26 cellular contexts compared by ENCODE assay signal in the genomic region with DNA sequence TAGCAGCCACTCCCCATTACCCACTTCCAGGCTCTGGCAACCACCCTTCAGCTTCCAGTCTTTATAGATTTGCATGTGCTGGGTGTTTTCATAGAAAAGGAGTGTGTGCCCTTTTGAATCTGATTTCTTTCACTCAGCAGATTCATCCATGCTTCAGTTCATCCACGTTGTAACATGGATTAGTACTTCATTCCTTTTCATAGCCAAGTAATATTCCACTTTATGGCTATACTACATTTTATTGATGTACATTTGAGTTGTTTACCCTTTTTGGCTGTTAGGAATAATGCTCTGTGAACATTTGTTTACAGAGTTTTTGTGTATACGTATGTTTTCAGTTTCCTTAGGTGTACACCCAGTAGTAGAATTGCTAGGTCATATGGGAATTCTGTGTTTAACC.
"Had no signal": no experiment of that assay in that cellular context is flagged by ENCODE, and none has a peak within 500 bp of the region (broad histone marks: within the 10 kb centered on the region; RNA-seq: fewer than 3 reads in every experiment).

No MANE protein-coding gene starts in this region.

- H3K36me3 ChIP-seq: transverse colon, uterus had no signal

- DNase-seq: stimulated activated CD4-positive, alpha-beta T cell treated with anti-CD3 and anti-CD28 coated beads, Interleukin-2, amount 100 ng/mL, for 48 hours; stimulated activated CD4-positive, alpha-beta T cell treated with anti-CD3 and anti-CD28 coated beads, Interleukin-4, amount 100 ng/mL, for 1 hour; stimulated activated CD4-positive, alpha-beta T cell treated with anti-CD3 and anti-CD28 coated beads, Interleukin-4, amount 100 ng/mL, for 24 hours; stimulated activated CD4-positive, alpha-beta T cell treated with anti-CD3 and anti-CD28 coated beads, Interleukin-4, amount 100 ng/mL, for 4 hours; stimulated activated CD8-positive, alpha-beta memory T cell treated with anti-CD3 and anti-CD28 coated beads, Interleukin-4, amount 100 ng/mL, for 48 hours; stimulated activated naive B cell treated with anti-CD40 and anti-IgM and Interleukin-4, amounts not matched to agents 10 μg/mL and 1 μg/mL and 100 μg/mL, for 72 hours; stimulated activated naive CD4-positive, alpha-beta T cell; stimulated activated naive CD4-positive, alpha-beta T cell treated with Interleukin-2 at 50 U/mL for 16 hours; stimulated activated naive CD8-positive, alpha-beta T cell treated with anti-CD3 and anti-CD28 coated beads, Interleukin-15, amount 100 ng/mL, for 72 hours; stimulated activated naive CD8-positive, alpha-beta T cell treated with anti-CD3 and anti-CD28 coated beads, Interleukin-15, Interleukin-2, amounts not matched to agents 100 U/mL and 50 U/mL, for 24 hours; stomach; substantia nigra; testis; thyroid gland; tibial artery; transverse colon; trophoblast cell; upper lobe of left lung; upper lobe of right lung; uterus had no signal

- H3K4me1 ChIP-seq: stomach, suprapubic skin, testis, thyroid gland, tibial artery, tibial nerve, transverse colon, upper lobe of left lung, upper lobe of right lung, uterus, vagina had no signal

- H3K9me3 ChIP-seq: suprapubic skin, testis, thoracic aorta, thyroid gland, tibial artery, tibial nerve, transverse colon, upper lobe of left lung, upper lobe of right lung, uterus, vagina had no signal

- H3K4me3 ChIP-seq: stomach, suprapubic skin, testis, thoracic aorta, thyroid gland, tibial artery, tibial nerve, transverse colon, upper lobe of left lung, upper lobe of right lung, uterus, vagina had no signal

- ATAC-seq: stimulated activated effector memory CD8-positive, alpha-beta T cell treated with anti-CD3 and anti-CD28 coated beads, Interleukin-12 subunit alpha, Interleukin-12 subunit beta, amount 100 ng/mL, for 72 hours; stimulated activated memory B cell treated with anti-CD40 and anti-IgM and Interleukin-4, amounts not matched to agents 10 μg/mL and 1 μg/mL and 100 μg/mL, for 72 hours; stimulated activated naive B cell treated with anti-CD40 and anti-IgM and Interleukin-4, amounts not matched to agents 10 μg/mL and 1 μg/mL and 100 μg/mL, for 72 hours; stimulated activated naive CD8-positive, alpha-beta T cell treated with anti-CD3 and anti-CD28 coated beads, Interleukin-15, amount 100 ng/mL, for 72 hours; stimulated activated naive CD8-positive, alpha-beta T cell treated with anti-CD3 and anti-CD28 coated beads, Interleukin-15, Interleukin-2, amounts not matched to agents 100 U/mL and 50 U/mL, for 24 hours; upper lobe of right lung had no signal

- H3K27me3 ChIP-seq: stomach, suprapubic skin, testis, thyroid gland, tibial artery, tibial nerve, transverse colon, upper lobe of left lung, upper lobe of right lung, uterus, vagina had no signal

- H3K27ac ChIP-seq: stomach, suprapubic skin, testis, thoracic aorta, thyroid gland, tibial artery, tibial nerve, transverse colon, upper lobe of left lung, upper lobe of right lung, uterus, vagina had no signal
